In genomic region chr2:224027070-224027469, GRCh38 we compare ENCODE assay signal across 16 cellular contexts. TPM values are rescaled to one million over a fixed set of nuclear protein-coding genes. Genes with fewer than 3 reads are reported as not detected.
DNase-seq lines count a peak whose midpoint lies in the region; ATAC-seq and TF ChIP-seq lines count a peak whose summit lies in the region.
"Had no signal": no experiment of that assay in that cellular context is flagged by ENCODE, and none has a peak within 500 bp of the region (broad histone marks: within the 10 kb centered on the region; RNA-seq: fewer than 3 reads in every experiment).

No MANE protein-coding gene starts in this region.

- no peak overlapping the region for H3K14ac ChIP-seq in IMR-90 (replicated peaks; ENCODE audit: low read depth, low read length)

- CTCF ChIA-PET in IMR-90 (lab: Yijun Ruan, JAX), result no interaction called here

- no peak for TF ChIP-seq CTCF in IMR-90 (conservative IDR thresholded peaks at IDR 0.05; ENCODE audit: low read depth, low read length)
- no peak for TF ChIP-seq CTCF in uterus (IDR thresholded peaks at IDR 0.05)

- no peak overlapping the region for H4K91ac ChIP-seq in IMR-90 (ENCODE audit: insufficient read depth, low read depth, low read length)

- no peak overlapping the region for H4K5ac ChIP-seq in IMR-90 (ENCODE audit: low read depth, low read length)

- H3K27ac ChIP-seq in IMR-90 (ENCODE audit: insufficient read depth, low read length) (no peak overlapping the region), uterus (no peak overlapping the region)
- H3K27ac ChIP-seq: body of pancreas, prostate gland, upper lobe of right lung had no signal

- H2BK15ac ChIP-seq in IMR-90 (ENCODE audit: low read depth, low read length), result no peak overlapping the region

- no peak overlapping the region for H3K4me2 ChIP-seq in IMR-90 (ENCODE audit: low read depth, low read length)

- peaks cover 7% of the 10 kb centered on the region for H3K9me1 ChIP-seq in IMR-90 (ENCODE audit: insufficient read depth, low read length)

- no peak for TF ChIP-seq POLR2A in IMR-90 (IDR thresholded peaks at IDR 0.05; ENCODE audit: low read depth, low read length)
- no peak for TF ChIP-seq POLR2A in uterus (IDR thresholded peaks at IDR 0.05)

- peaks cover 22 to 32% of the 10 kb centered on the region in 2 experiments for H3K79me1 ChIP-seq in IMR-90 (ENCODE audit: low read depth in 1 of 2, low read length in 2 of 2)

- H2BK120ac ChIP-seq in IMR-90 (ENCODE audit: low read depth, low read length), result no peak overlapping the region

- no peak overlapping the region for H3K23ac ChIP-seq in IMR-90 (ENCODE audit: low read depth, low read length)

- H2AK5ac ChIP-seq in IMR-90 (ENCODE audit: low read depth, low read length), result 0 out of 2 replicates have a peak overlapping the region, but pooled peaks have one; percentile 25

- dilution Hi-C loops in IMR-90 (cut with HindIII; ENCODE audit: low sequenced_read_pairs, unreplicated experiment), result no loop called here

- no TSS peak for BruUV-seq in IMR-90 (replicated peaks; lab: Mats Ljungman, UMichigan)

- no peak overlapping the region for H3K56ac ChIP-seq in IMR-90 (ENCODE audit: extremely low read depth, insufficient read depth, low read length)

- ATAC-seq in IMR-90 (ENCODE audit: low read depth) (no peak), GM21825 (IDR thresholded peaks at IDR 0.05; ENCODE audit: unreplicated experiment) (no peak)
- ATAC-seq: activated T-cell treated with anti-CD3 and anti-CD28 coated beads, Interleukin-2, amount 50 U/mL, for 72 hours; body of pancreas; upper lobe of right lung had no signal

- H4K8ac ChIP-seq in IMR-90 (ENCODE audit: low read depth in 2 of 2, low read length in 2 of 2), result no peak overlapping the region

- POLR2A ChIA-PET in IMR-90 (lab: Charles Lee; ENCODE audit: unreplicated experiment), result interaction anchor here (0.5 kb wide), 1 partner anchor 13 kb away, joined by 4 read pairs; no protein-coding TSS in a partner anchor

- no peaks in the 10 kb centered on the region for H3K27me3 Mint-ChIP-seq in T-helper 1 cell treated with Interleukin-12 subunit alpha and Interleukin-12 subunit beta and Interleukin-4 antibody, amounts not matched to agents 30 μg/mL and 1 μg/mL, for 36 hours (ENCODE audit: low read depth)
- no peaks in the 10 kb centered on the region for H3K27me3 Mint-ChIP-seq in activated T-helper 1 cell treated with anti-CD3 and anti-CD28 coated beads, Interleukin-12 subunit alpha, Interleukin-12 subunit beta, Interleukin-2, Interleukin-4 antibody, amounts not matched to agents 30 ng/mL and 10 ng/mL and 1 ng/mL, durations not matched to agents 14 hours and 24 hours and 36 hours (ENCODE audit: insufficient read depth)

- no peak overlapping the region for H3K18ac ChIP-seq in IMR-90 (ENCODE audit: low read depth, low read length)

- H3K36me3 ChIP-seq in IMR-90 (ENCODE audit: control insufficient read depth, insufficient read depth, low read length) (0 out of 2 replicates have a peak, but pooled peaks cover 2% of the 10 kb centered on the region), uterus (no peaks in the 10 kb centered on the region)
- H3K36me3 ChIP-seq: prostate gland, upper lobe of right lung had no signal

- no peak for TF ChIP-seq RAD21 in IMR-90 (IDR thresholded peaks at IDR 0.05; ENCODE audit: low read length)

- no peak overlapping the region for H2AK9ac ChIP-seq in IMR-90 (replicated peaks; ENCODE audit: low read depth, low read length, poor library complexity)

- H3K27me3 ChIP-seq in IMR-90 (ENCODE audit: control insufficient read depth, insufficient read depth, low read length) (no peaks in the 10 kb centered on the region), uterus (no peaks in the 10 kb centered on the region)
- H3K27me3 ChIP-seq: body of pancreas, upper lobe of right lung had no signal

- no peak overlapping the region for H3K9ac ChIP-seq in IMR-90 (ENCODE audit: low read depth, low read length)

- no peak overlapping the region for H3K4me3 ChIP-seq in IMR-90 (ENCODE audit: insufficient read depth, low read depth, low read length)
- no peak overlapping the region for H3K4me3 ChIP-seq in uterus
- H3K4me3 ChIP-seq: body of pancreas, prostate gland, upper lobe of right lung had no signal

- H4K20me1 ChIP-seq in IMR-90 (ENCODE audit: insufficient read depth, low read length), result 0 out of 2 replicates have a peak, but pooled peaks cover 3% of the 10 kb centered on the region

- H3K4ac ChIP-seq in IMR-90 (ENCODE audit: low read depth, low read length), result no peak overlapping the region

- H3K36me3 Mint-ChIP-seq in T-helper 1 cell treated with Interleukin-12 subunit alpha and Interleukin-12 subunit beta and Interleukin-4 antibody, amounts not matched to agents 30 μg/mL and 1 μg/mL, for 36 hours (ENCODE audit: low read depth), result peaks cover 10% of the 10 kb centered on the region
- H3K36me3 Mint-ChIP-seq in activated T-helper 1 cell treated with anti-CD3 and anti-CD28 coated beads, Interleukin-12 subunit alpha, Interleukin-12 subunit beta, Interleukin-2, Interleukin-4 antibody, amounts not matched to agents 30 ng/mL and 10 ng/mL and 1 ng/mL, durations not matched to agents 14 hours and 24 hours and 36 hours (ENCODE audit: low read depth), result peaks cover 26% of the 10 kb centered on the region

- in situ Hi-C loops in IMR-90 (cut with MboI; ENCODE audit: low sequenced_read_pairs), result no loop called here

- no peaks in the 10 kb centered on the region for H3K9me3 ChIP-seq in IMR-90 (ENCODE audit: control insufficient read depth, insufficient read depth, low read length)
- H3K9me3 ChIP-seq in uterus, result no peaks in the 10 kb centered on the region
- H3K9me3 ChIP-seq: body of pancreas, prostate gland, upper lobe of right lung had no signal

- no peak overlapping the region for H2BK5ac ChIP-seq in IMR-90 (ENCODE audit: low read depth, low read length, poor library complexity, severe bottlenecking)

- no peak for DNase-seq in T-helper 1 cell
- no peak for DNase-seq in IMR-90
- no peak for DNase-seq in activated T-helper 1 cell treated with anti-CD3 and anti-CD28 coated beads, Interleukin-12 subunit alpha, Interleukin-12 subunit beta, Interleukin-2, Interleukin-4 antibody, amounts not matched to agents 30 ng/mL and 10 ng/mL and 1 ng/mL, durations not matched to agents 14 hours and 24 hours and 36 hours (ENCODE audit: low spot score)
- peak; percentile 47 for DNase-seq in islet precursor cell
- DNase-seq in putamen (ENCODE audit: low spot score), result no peak
- no peak for DNase-seq in uterus
- DNase-seq: ACHN; activated T-cell treated with anti-CD3 and anti-CD28 coated beads, Interleukin-2, amount 50 U/mL, for 72 hours; body of pancreas; DMS153; effector CD4-positive, alpha-beta T cell; NCI-H1105; upper lobe of right lung had no signal

- peaks cover 6% of the 10 kb centered on the region for H3K9me3 Mint-ChIP-seq in T-helper 1 cell treated with Interleukin-12 subunit alpha and Interleukin-12 subunit beta and Interleukin-4 antibody, amounts not matched to agents 30 μg/mL and 1 μg/mL, for 36 hours
- H3K9me3 Mint-ChIP-seq in activated T-helper 1 cell treated with anti-CD3 and anti-CD28 coated beads, Interleukin-12 subunit alpha, Interleukin-12 subunit beta, Interleukin-2, Interleukin-4 antibody, amounts not matched to agents 30 ng/mL and 10 ng/mL and 1 ng/mL, durations not matched to agents 14 hours and 24 hours and 36 hours, result peaks cover 25% of the 10 kb centered on the region

- H3K4me3 Mint-ChIP-seq in T-helper 1 cell treated with Interleukin-12 subunit alpha and Interleukin-12 subunit beta and Interleukin-4 antibody, amounts not matched to agents 30 μg/mL and 1 μg/mL, for 36 hours, result no peak overlapping the region
- no peak overlapping the region for H3K4me3 Mint-ChIP-seq in activated T-helper 1 cell treated with anti-CD3 and anti-CD28 coated beads, Interleukin-12 subunit alpha, Interleukin-12 subunit beta, Interleukin-2, Interleukin-4 antibody, amounts not matched to agents 30 ng/mL and 10 ng/mL and 1 ng/mL, durations not matched to agents 14 hours and 24 hours and 36 hours

- no CpG with 5 or more reads among the region's 5 CpGs for WGBS in IMR-90 (ENCODE audit: extremely low coverage in 2 of 2, insufficient read length in 1 of 2), 2 experiments

- H3K4me1 ChIP-seq in IMR-90 (ENCODE audit: control insufficient read depth, insufficient read depth, low read length), result 0 out of 2 replicates have a peak, but pooled peaks cover 2% of the 10 kb centered on the region
- H3K4me1 ChIP-seq in uterus, result no peaks in the 10 kb centered on the region
- H3K4me1 ChIP-seq: prostate gland, upper lobe of right lung had no signal

- no peak overlapping the region for H2AFZ ChIP-seq in IMR-90 (replicated peaks; ENCODE audit: low read length, poor library complexity)

- H2BK20ac ChIP-seq in IMR-90 (ENCODE audit: low read depth, low read length), result no peak overlapping the region

- intact Hi-C loops in IMR-90 (cut with micrococcal nuclease), result no loop called here
- intact Hi-C loops in activated T-helper 1 cell treated with anti-CD3 and anti-CD28 coated beads, Interleukin-12 subunit alpha, Interleukin-12 subunit beta, Interleukin-2, Interleukin-4 antibody, amounts not matched to agents 30 ng/mL and 10 ng/mL and 1 ng/mL, durations not matched to agents 14 hours and 24 hours and 36 hours (cut with micrococcal nuclease), result loop anchor here (2.0 to 10.0 kb wide), 5 partner anchors 16 to 1602 kb away; partner anchors contain the start of genes DOCK10 and SGPP2
- intact Hi-C loops in uterus (cut with DNase I; ENCODE audit: low total_unique reads), result no loop called here

- H3K4me1 Mint-ChIP-seq in T-helper 1 cell treated with Interleukin-12 subunit alpha and Interleukin-12 subunit beta and Interleukin-4 antibody, amounts not matched to agents 30 μg/mL and 1 μg/mL, for 36 hours (ENCODE audit: low read depth), result peaks cover 65% of the 10 kb centered on the region
- H3K4me1 Mint-ChIP-seq in activated T-helper 1 cell treated with anti-CD3 and anti-CD28 coated beads, Interleukin-12 subunit alpha, Interleukin-12 subunit beta, Interleukin-2, Interleukin-4 antibody, amounts not matched to agents 30 ng/mL and 10 ng/mL and 1 ng/mL, durations not matched to agents 14 hours and 24 hours and 36 hours (ENCODE audit: low read depth), result peaks cover 83% of the 10 kb centered on the region

- H3K27ac Mint-ChIP-seq in T-helper 1 cell treated with Interleukin-12 subunit alpha and Interleukin-12 subunit beta and Interleukin-4 antibody, amounts not matched to agents 30 μg/mL and 1 μg/mL, for 36 hours, result peak overlapping the region; percentile 92
- H3K27ac Mint-ChIP-seq in activated T-helper 1 cell treated with anti-CD3 and anti-CD28 coated beads, Interleukin-12 subunit alpha, Interleukin-12 subunit beta, Interleukin-2, Interleukin-4 antibody, amounts not matched to agents 30 ng/mL and 10 ng/mL and 1 ng/mL, durations not matched to agents 14 hours and 24 hours and 36 hours, result peak overlapping the region; percentile 87

RNA-seq across cellular contexts. Expression of gene SERPINE2, which starts 12.0 kb away (rescaled TPM):
- total RNA-seq in IMR-90 (2012; rRNA removed), result 21.1 and 24.0 TPM in 2 replicates
- polyA plus RNA-seq in IMR-90 (2012; rRNA removed), result 62.7 and 109 TPM in 2 replicates
- 29.0 and 40.8 TPM in 2 replicates for polyA plus RNA-seq in IMR-90 (2012; cell fraction: cytosol; rRNA removed)
- polyA plus RNA-seq in IMR-90 (2012; cell fraction: nucleus; rRNA removed; ENCODE audit: low replicate concordance), result 31.5 and 36.1 TPM in 2 replicates
- total RNA-seq in activated T-helper 1 cell treated with anti-CD3 and anti-CD28 coated beads, Interleukin-12 subunit alpha, Interleukin-12 subunit beta, Interleukin-2, Interleukin-4 antibody, amounts not matched to agents 30 ng/mL and 10 ng/mL and 1 ng/mL, durations not matched to agents 14 hours and 24 hours and 36 hours, result 28.8 and 29.7 TPM in 2 replicates
- total RNA-seq in uterus, result 10 to 100 TPM in 1 of 4 donors, 1 to 10 TPM in 2, under 1 TPM in 1; 0.26 to 62.1 (median 6.7) TPM
